10 cellular contexts compared by ENCODE assay signal in the genomic region with DNA sequence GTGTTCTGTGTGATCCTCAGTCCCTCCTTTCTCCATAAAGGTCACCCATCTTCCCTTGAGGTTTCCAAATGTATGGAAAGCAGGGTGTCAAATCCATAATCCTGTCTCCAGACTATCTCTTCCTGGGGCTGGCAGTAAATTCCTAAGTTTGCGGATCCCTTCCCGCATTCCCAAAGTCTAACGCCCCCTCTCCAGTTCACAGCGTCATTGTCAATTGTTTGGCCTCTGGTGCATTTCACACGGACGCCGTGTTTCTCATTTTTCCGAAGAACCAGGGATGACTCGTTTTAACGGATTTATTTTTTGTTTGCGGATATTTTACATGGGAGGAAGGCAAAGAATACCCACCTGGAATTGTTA. TPM values are rescaled to one million over a fixed set of nuclear protein-coding genes. Genes with fewer than 3 reads are reported as not detected.
DNase-seq lines count a peak whose midpoint lies in the region; ATAC-seq and TF ChIP-seq lines count a peak whose summit lies in the region.
"Had no signal": no experiment of that assay in that cellular context is flagged by ENCODE, and none has a peak within 500 bp of the region (broad histone marks: within the 10 kb centered on the region; RNA-seq: fewer than 3 reads in every experiment).

No MANE protein-coding gene starts in this region.

- CTCF ChIA-PET in RWPE1 (lab: Yijun Ruan, JAX), result no interaction called here

- H3K27me3 ChIP-seq in neuron (ENCODE audit: insufficient read depth, low read length), result no peaks in the 10 kb centered on the region

- H3K9me3 ChIP-seq in neuron (ENCODE audit: low read length), result peaks cover 42% of the 10 kb centered on the region

- peaks cover 14% of the 10 kb centered on the region for H3K36me3 ChIP-seq in neuron (ENCODE audit: insufficient read depth, low read length)

- H3K9me3 Mint-ChIP-seq in progenitor cell of endocrine pancreas (ENCODE audit: low read depth), result peaks cover 50% of the 10 kb centered on the region

- no peak overlapping the region for H3K27ac Mint-ChIP-seq in progenitor cell of endocrine pancreas

- no peaks in the 10 kb centered on the region for H3K4me1 Mint-ChIP-seq in progenitor cell of endocrine pancreas (ENCODE audit: low read depth)

- no peak for TF ChIP-seq CTCF in RWPE1 (conservative IDR thresholded peaks at IDR 0.05; ENCODE audit: low read depth)
- TF ChIP-seq CTCF in epithelial cell of esophagus (IDR thresholded peaks at IDR 0.05; ENCODE audit: insufficient read depth, low read depth, low read length, missing control alignments), result no peak
- TF ChIP-seq CTCF in progenitor cell of endocrine pancreas (IDR thresholded peaks at IDR 0.05; ENCODE audit: unreplicated experiment), result no peak
- no peak for TF ChIP-seq CTCF in GM20000 (IDR thresholded peaks at IDR 0.05; ENCODE audit: extremely low read depth, missing control alignments)

- POLR2A ChIA-PET in RWPE1 (lab: Yijun Ruan, JAX; ENCODE audit: low non-redundant PET), result no interaction called here

- H3K4me3 ChIP-seq in epithelial cell of esophagus (ENCODE audit: low read length) (peak overlapping the region; percentile 49), neuron (ENCODE audit: low read length) (peak overlapping the region; percentile 41)

- no peak for ATAC-seq in GM21723 (IDR thresholded peaks at IDR 0.05; ENCODE audit: unreplicated experiment)

- peaks cover 68% of the 10 kb centered on the region for H3K36me3 Mint-ChIP-seq in progenitor cell of endocrine pancreas (ENCODE audit: insufficient read depth)

- no peak overlapping the region for H3K4me3 Mint-ChIP-seq in progenitor cell of endocrine pancreas (ENCODE audit: low read depth)

- peak; percentile 13 for DNase-seq in Ammon's horn (ENCODE audit: low spot score)
- DNase-seq in RWPE1 (ENCODE audit: low spot score), result peak; percentile 9
- DNase-seq in epithelial cell of esophagus (ENCODE audit: low read depth), result no peak
- no peak for DNase-seq in stimulated activated CD4-positive, alpha-beta T cell treated with anti-CD3 and anti-CD28 coated beads, Interleukin-4, amount 100 ng/mL, for 4 hours
- no peak for DNase-seq in progenitor cell of endocrine pancreas (ENCODE audit: low spot score, unreplicated experiment)
- DNase-seq in GM20000 (ENCODE audit: low spot score), result no peak
- DNase-seq: GDM1, NCI-H1436 treated with DMSO at 0.1 percent for 48 hours had no signal

- peak overlapping the region; percentile 74 for H3K27ac ChIP-seq in RWPE1

- H3K4me1 ChIP-seq in neuron (ENCODE audit: insufficient read depth, low read length), result no peaks in the 10 kb centered on the region

- H2AFZ ChIP-seq in neuron (ENCODE audit: low read depth, low read length), result no peak overlapping the region

- H3K27me3 Mint-ChIP-seq in progenitor cell of endocrine pancreas, result no peaks in the 10 kb centered on the region

RNA-seq across cellular contexts. Expression of gene ZNF136, which starts 32.6 kb away (rescaled TPM):
- total RNA-seq in progenitor cell of endocrine pancreas, result 15.3 and 15.6 TPM in 2 replicates

RNA-seq across cellular contexts. Expression of gene ZNF625, which starts 38.9 kb away (rescaled TPM):
- 28.0 and 29.7 TPM in 2 replicates for total RNA-seq in progenitor cell of endocrine pancreas

RNA-seq across cellular contexts. Expression of gene ZNF20, which starts 55.3 kb away (rescaled TPM):
- 9.9 and 12.1 TPM in 2 replicates for total RNA-seq in progenitor cell of endocrine pancreas

Comparison
In these comparisons a context has a peak if more than half of its experiments do, and no peak if none do; other contexts are left out.
1. DNase-seq: peak in Ammon's horn (single experiment) and RWPE1 (single experiment); none in epithelial cell of esophagus (single experiment), stimulated activated CD4-positive, alpha-beta T cell treated with anti-CD3 and anti-CD28 coated beads, Interleukin-4, amount 100 ng/mL, for 4 hours (0 of 2), progenitor cell of endocrine pancreas (single experiment) and GM20000 (single experiment).